16 cellular contexts compared by ENCODE assay signal in the genomic region with DNA sequence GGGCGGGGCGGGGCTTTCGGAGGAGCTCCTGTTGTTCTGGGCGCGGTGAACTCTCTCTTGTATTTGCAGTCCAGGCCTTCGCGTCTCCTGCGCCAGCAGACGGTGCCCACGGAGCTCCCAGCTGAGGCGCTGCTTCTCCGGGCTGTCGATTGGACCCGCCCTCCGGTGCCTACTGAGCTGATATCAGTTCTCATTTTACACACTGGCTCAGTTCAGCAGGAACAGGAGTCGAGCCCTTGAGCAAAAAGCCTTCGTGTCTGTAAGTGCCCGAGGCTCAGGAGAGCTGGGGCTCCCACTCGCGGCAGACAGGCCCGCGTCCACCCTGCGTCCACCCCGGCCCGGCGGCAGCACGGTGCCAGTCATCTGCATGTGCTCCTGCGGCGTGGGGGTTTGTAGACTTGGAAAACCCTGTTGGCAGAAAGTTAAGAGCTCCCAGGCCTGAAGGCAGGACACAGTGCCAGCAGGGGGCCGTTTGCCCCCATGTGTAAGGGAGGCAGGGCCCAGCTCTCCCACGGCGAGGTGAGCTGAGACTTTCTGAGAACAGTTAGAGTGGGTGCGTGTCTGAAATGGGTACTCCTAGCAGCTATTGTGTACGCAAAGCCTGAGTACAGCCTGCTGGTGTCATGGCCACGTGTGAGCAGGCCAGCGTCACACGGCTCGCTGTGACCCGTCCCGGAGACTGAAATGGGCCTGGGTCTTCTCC.
DNase-seq lines count a peak whose midpoint lies in the region; ATAC-seq and TF ChIP-seq lines count a peak whose summit lies in the region.
"Had no signal": no experiment of that assay in that cellular context is flagged by ENCODE, and none has a peak within 500 bp of the region (broad histone marks: within the 10 kb centered on the region; RNA-seq: fewer than 3 reads in every experiment).

No MANE protein-coding gene starts in this region.

- DNase-seq in NCI-H510A treated with DMSO at 0.1 percent for 48 hours (lab: John Stamatoyannopoulos, UW) (peak; percentile 22), NCI-H510A (lab: John Stamatoyannopoulos, UW) (no peak), left ventricle myocardium superior (peak; percentile 69), retinal pigment epithelial cell (ENCODE audit: low read depth) (no peak), NCI-H69 (lab: John Stamatoyannopoulos, UW) (no peak), ureter (ENCODE audit: low spot score) (no peak)
- DNase-seq in effector CD4-positive, alpha-beta T cell: no peak
- DNase-seq in activated T-cell treated with anti-CD3 and anti-CD28 coated beads, Interleukin-2, amount 50 U/mL, for 24 hours: no peak
- DNase-seq: 8988T; activated CD4-positive, alpha-beta T cell treated with anti-CD3 and anti-CD28 coated beads, Interleukin-2, amount 10 ng/mL, durations not matched to agents 7 days and 5 days; CD8-positive, alpha-beta memory T cell; erythroblast; NCI-H1105 treated with DMSO at 0.1 percent for 48 hours; NCI-H526 treated with DMSO at 0.1 percent for 48 hours; stimulated activated naive CD8-positive, alpha-beta T cell treated with anti-CD3 and anti-CD28 coated beads, Interleukin-15, Interleukin-2, amounts not matched to agents 100 U/mL and 50 U/mL, for 24 hours had no signal

- TF ChIP-seq CTCF in retinal pigment epithelial cell (conservative IDR thresholded peaks at IDR 0.05; ENCODE audit: low read depth, low read length): peak; percentile 13

- H3K4me3 Mint-ChIP-seq in activated T-cell treated with anti-CD3 and anti-CD28 coated beads, Interleukin-2, amount 50 U/mL, for 24 hours: no peak overlapping the region
- H3K4me3 Mint-ChIP-seq: activated CD4-positive, alpha-beta T cell treated with anti-CD3 and anti-CD28 coated beads, Interleukin-2, amount 10 ng/mL, durations not matched to agents 7 days and 5 days; T-helper 2 cell treated with Interferon-gamma antibody and Interleukin-4, amounts not matched to agents 5 μg/mL and 100 μg/mL, for 36 hours had no signal

- H3K36me3 Mint-ChIP-seq in activated T-cell treated with anti-CD3 and anti-CD28 coated beads, Interleukin-2, amount 50 U/mL, for 24 hours (ENCODE audit: low read depth): peaks cover 29% of the 10 kb centered on the region

- peak; percentile 29 for ATAC-seq in left ventricle myocardium superior
- ATAC-seq: stimulated activated naive CD8-positive, alpha-beta T cell treated with anti-CD3 and anti-CD28 coated beads, Interleukin-15, Interleukin-2, amounts not matched to agents 100 U/mL and 50 U/mL, for 24 hours had no signal

- no peaks in the 10 kb centered on the region for H3K4me1 Mint-ChIP-seq in activated T-cell treated with anti-CD3 and anti-CD28 coated beads, Interleukin-2, amount 50 U/mL, for 24 hours (ENCODE audit: low read depth)
- H3K4me1 Mint-ChIP-seq: activated CD4-positive, alpha-beta T cell treated with anti-CD3 and anti-CD28 coated beads, Interleukin-2, amount 10 ng/mL, durations not matched to agents 7 days and 5 days; CD8-positive, alpha-beta memory T cell had no signal

- no peak overlapping the region for H3K4me3 ChIP-seq in retinal pigment epithelial cell (ENCODE audit: low read length)

- H3K9me3 Mint-ChIP-seq in activated T-cell treated with anti-CD3 and anti-CD28 coated beads, Interleukin-2, amount 50 U/mL, for 24 hours: no peaks in the 10 kb centered on the region
- H3K9me3 Mint-ChIP-seq: activated CD4-positive, alpha-beta T cell treated with anti-CD3 and anti-CD28 coated beads, Interleukin-2, amount 10 ng/mL, durations not matched to agents 7 days and 5 days; CD8-positive, alpha-beta memory T cell; T-helper 2 cell treated with Interferon-gamma antibody and Interleukin-4, amounts not matched to agents 5 μg/mL and 100 μg/mL, for 36 hours had no signal

- intact Hi-C loops in left ventricle myocardium superior (cut with micrococcal nuclease): no loop called here

- no peak overlapping the region for H3K27ac Mint-ChIP-seq in activated T-cell treated with anti-CD3 and anti-CD28 coated beads, Interleukin-2, amount 50 U/mL, for 24 hours
- H3K27ac Mint-ChIP-seq: activated CD4-positive, alpha-beta T cell treated with anti-CD3 and anti-CD28 coated beads, Interleukin-2, amount 10 ng/mL, durations not matched to agents 7 days and 5 days; CD8-positive, alpha-beta memory T cell; T-helper 2 cell treated with Interferon-gamma antibody and Interleukin-4, amounts not matched to agents 5 μg/mL and 100 μg/mL, for 36 hours had no signal

- H3K27me3 Mint-ChIP-seq in activated T-cell treated with anti-CD3 and anti-CD28 coated beads, Interleukin-2, amount 50 U/mL, for 24 hours: no peaks in the 10 kb centered on the region
- H3K27me3 Mint-ChIP-seq: activated CD4-positive, alpha-beta T cell treated with anti-CD3 and anti-CD28 coated beads, Interleukin-2, amount 10 ng/mL, durations not matched to agents 7 days and 5 days had no signal

Comparison
In these comparisons a context has a peak if more than half of its experiments do, and no peak if none do; other contexts are left out.
1. DNase-seq: peak in NCI-H510A treated with DMSO at 0.1 percent for 48 hours (single experiment) and left ventricle myocardium superior (single experiment); none in NCI-H510A (single experiment), retinal pigment epithelial cell (single experiment), effector CD4-positive, alpha-beta T cell (single experiment), NCI-H69 (single experiment), activated T-cell treated with anti-CD3 and anti-CD28 coated beads, Interleukin-2, amount 50 U/mL, for 24 hours (single experiment) and ureter (single experiment).